ENCODE assay signal across 32 cellular contexts in the genomic region with DNA sequence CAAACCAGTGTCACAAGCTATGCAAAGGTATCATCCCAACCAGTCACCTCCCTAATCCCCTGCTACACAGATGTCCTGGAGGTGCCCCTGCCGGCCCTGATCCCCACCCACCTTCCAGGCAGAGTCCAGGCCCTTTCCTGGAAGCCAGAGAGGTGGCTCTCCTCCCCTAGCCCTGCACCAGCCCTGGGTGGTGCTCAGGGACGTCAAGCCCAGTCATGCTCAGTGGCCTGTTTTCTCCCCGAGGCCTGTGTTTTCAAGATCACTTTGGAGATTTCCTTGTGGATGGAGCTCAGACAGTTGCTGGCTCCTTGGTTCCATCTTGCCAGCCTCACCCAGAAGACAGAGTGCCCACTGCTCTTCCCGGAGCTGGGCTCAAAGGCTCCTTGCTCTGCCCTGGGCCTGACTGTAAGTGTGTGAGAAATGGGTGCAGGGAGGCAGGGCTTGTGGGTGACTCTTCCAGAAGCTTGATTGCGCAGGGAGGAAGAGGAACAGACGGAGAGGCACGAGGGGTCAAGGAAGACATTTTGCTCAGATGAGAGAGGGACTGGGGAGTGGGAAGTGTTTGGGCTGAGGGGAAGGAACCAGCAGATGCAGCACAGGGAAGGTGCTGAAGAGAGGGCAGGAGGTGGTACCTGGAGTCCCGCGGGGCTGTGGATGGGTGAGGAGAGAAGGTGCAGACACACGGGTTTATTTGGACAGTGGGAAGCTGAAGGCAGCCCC. TPM values are rescaled to one million over a fixed set of nuclear protein-coding genes. Genes with fewer than 3 reads are reported as not detected.
DNase-seq lines count a peak whose midpoint lies in the region; ATAC-seq and TF ChIP-seq lines count a peak whose summit lies in the region.
"Had no signal": no experiment of that assay in that cellular context is flagged by ENCODE, and none has a peak within 500 bp of the region (broad histone marks: within the 10 kb centered on the region; RNA-seq: fewer than 3 reads in every experiment).

No MANE protein-coding gene starts in this region.

- no peaks in the 10 kb centered on the region for H3K27me3 Mint-ChIP-seq in natural killer cell treated with Interleukin-12 subunit alpha and Interleukin-12 subunit beta and Interleukin-15 and Interleukin-18, amount 100 ng/mL, for 72 hours
- H3K27me3 Mint-ChIP-seq in natural killer cell (ENCODE audit: low read depth in 2 of 2) = peaks cover 0 to 2% of the 10 kb centered on the region in 2 donors
- H3K27me3 Mint-ChIP-seq in activated T-helper 17 cell treated with anti-CD3 and anti-CD28 coated beads, Interleukin-2, amount 50 U/mL, for 72 hours = no peaks in the 10 kb centered on the region
- H3K27me3 Mint-ChIP-seq in naive thymus-derived CD4-positive, alpha-beta T cell = peaks cover 0 to 14% (median 3%) of the 10 kb centered on the region in 5 donors
- peaks cover 1 to 4% of the 10 kb centered on the region in 2 donors for H3K27me3 Mint-ChIP-seq in CD4-positive, alpha-beta memory T cell
- H3K27me3 Mint-ChIP-seq: activated naive CD8-positive, alpha-beta T cell treated with anti-CD3 and anti-CD28 coated beads, Interleukin-2, amount 50 U/mL, for 24 hours; central memory CD8-positive, alpha-beta T cell had no signal

- intact Hi-C loops in natural killer cell (cut with micrococcal nuclease) = no loop called here
- intact Hi-C loops in naive thymus-derived CD4-positive, alpha-beta T cell (cut with micrococcal nuclease) = no loop called here
- intact Hi-C loops in upper lobe of right lung (cut with DNase I) = no loop called here
- intact Hi-C loops in CD4-positive, alpha-beta memory T cell (cut with micrococcal nuclease) = no loop called here

- CTCF ChIA-PET in naive thymus-derived CD4-positive, alpha-beta T cell (lab: Charles Lee) = interaction anchor here (1.7 kb wide), 1 partner anchor 11 kb away, joined by 6 read pairs; no protein-coding TSS in a partner anchor
- CTCF ChIA-PET in CD4-positive, alpha-beta memory T cell (lab: Charles Lee; ENCODE audit: partially characterized antibody) = interaction anchor here (1.0 kb wide), 1 partner anchor 8 kb away, joined by 3 read pairs; no protein-coding TSS in a partner anchor

- no peaks in the 10 kb centered on the region for H3K4me1 ChIP-seq in naive thymus-derived CD4-positive, alpha-beta T cell (ENCODE audit: control insufficient read depth in 2 of 2, insufficient read depth in 2 of 2, low read length in 2 of 2)
- H3K4me1 ChIP-seq in upper lobe of right lung = peaks cover 8% of the 10 kb centered on the region
- H3K4me1 ChIP-seq in CD4-positive, alpha-beta memory T cell (ENCODE audit: insufficient read depth, low read length) = no peaks in the 10 kb centered on the region
- H3K4me1 ChIP-seq: pancreas had no signal

- no peaks in the 10 kb centered on the region for H3K36me3 ChIP-seq in naive thymus-derived CD4-positive, alpha-beta T cell (ENCODE audit: control insufficient read depth in 2 of 3, insufficient read depth in 3 of 3, low read length in 3 of 3)
- no peaks in the 10 kb centered on the region for H3K36me3 ChIP-seq in upper lobe of right lung
- no peaks in the 10 kb centered on the region for H3K36me3 ChIP-seq in CD4-positive, alpha-beta memory T cell (ENCODE audit: insufficient read depth, low read length)
- H3K36me3 ChIP-seq: pancreas, tibial artery had no signal

- H3K9me3 Mint-ChIP-seq in natural killer cell treated with Interleukin-12 subunit alpha and Interleukin-12 subunit beta and Interleukin-15 and Interleukin-18, amount 100 ng/mL, for 72 hours = no peaks in the 10 kb centered on the region
- no peaks in the 10 kb centered on the region for H3K9me3 Mint-ChIP-seq in natural killer cell
- H3K9me3 Mint-ChIP-seq in activated T-helper 17 cell treated with anti-CD3 and anti-CD28 coated beads, Interleukin-2, amount 50 U/mL, for 72 hours = no peaks in the 10 kb centered on the region
- H3K9me3 Mint-ChIP-seq in naive thymus-derived CD4-positive, alpha-beta T cell = no peaks in the 10 kb centered on the region
- no peaks in the 10 kb centered on the region for H3K9me3 Mint-ChIP-seq in CD4-positive, alpha-beta memory T cell
- H3K9me3 Mint-ChIP-seq: activated naive CD8-positive, alpha-beta T cell treated with anti-CD3 and anti-CD28 coated beads, Interleukin-2, amount 50 U/mL, for 24 hours; activated T-cell treated with anti-CD3 and anti-CD28 coated beads, Interleukin-2, amount 50 U/mL, for 4 hours; central memory CD8-positive, alpha-beta T cell; H9; nephron had no signal

- H3K4me3 ChIP-seq in naive thymus-derived CD4-positive, alpha-beta T cell (ENCODE audit: low read length) = no peak overlapping the region
- no peak overlapping the region for H3K4me3 ChIP-seq in upper lobe of right lung
- no peak overlapping the region for H3K4me3 ChIP-seq in CD4-positive, alpha-beta memory T cell (ENCODE audit: low read length in 2 of 2)
- H3K4me3 ChIP-seq: pancreas, smooth muscle cell, tibial artery had no signal

- H3K27me3 ChIP-seq in naive thymus-derived CD4-positive, alpha-beta T cell (ENCODE audit: control insufficient read depth in 2 of 2, insufficient read depth in 2 of 2, low read length in 2 of 2) = no peaks in the 10 kb centered on the region
- H3K27me3 ChIP-seq in upper lobe of right lung = no peaks in the 10 kb centered on the region
- H3K27me3 ChIP-seq in CD4-positive, alpha-beta memory T cell (ENCODE audit: insufficient read depth, low read length) = no peaks in the 10 kb centered on the region
- H3K27me3 ChIP-seq: pancreas, tibial artery had no signal

- no peak overlapping the region for H3K4me3 Mint-ChIP-seq in natural killer cell treated with Interleukin-12 subunit alpha and Interleukin-12 subunit beta and Interleukin-15 and Interleukin-18, amount 100 ng/mL, for 72 hours
- H3K4me3 Mint-ChIP-seq in natural killer cell = no peak overlapping the region
- no peak overlapping the region for H3K4me3 Mint-ChIP-seq in activated T-helper 17 cell treated with anti-CD3 and anti-CD28 coated beads, Interleukin-2, amount 50 U/mL, for 72 hours
- no peak overlapping the region for H3K4me3 Mint-ChIP-seq in naive thymus-derived CD4-positive, alpha-beta T cell
- H3K4me3 Mint-ChIP-seq in CD4-positive, alpha-beta memory T cell = no peak overlapping the region
- H3K4me3 Mint-ChIP-seq: activated CD8-positive, alpha-beta memory T cell treated with anti-CD3 and anti-CD28 coated beads, Interleukin-2, amount 10 ng/mL, durations not matched to agents 7 days and 5 days; activated naive CD8-positive, alpha-beta T cell treated with anti-CD3 and anti-CD28 coated beads, Interleukin-2, amount 50 U/mL, for 24 hours; activated T-cell treated with anti-CD3 and anti-CD28 coated beads, Interleukin-2, amount 50 U/mL, for 4 hours; central memory CD8-positive, alpha-beta T cell; H9; nephron had no signal

- TF ChIP-seq CTCF in natural killer cell (IDR thresholded peaks at IDR 0.05) (no peak), upper lobe of right lung (IDR thresholded peaks at IDR 0.05) (no peak)

- H3K36me3 Mint-ChIP-seq in natural killer cell treated with Interleukin-12 subunit alpha and Interleukin-12 subunit beta and Interleukin-15 and Interleukin-18, amount 100 ng/mL, for 72 hours = no peaks in the 10 kb centered on the region
- H3K36me3 Mint-ChIP-seq in natural killer cell = no peaks in the 10 kb centered on the region
- H3K36me3 Mint-ChIP-seq in activated T-helper 17 cell treated with anti-CD3 and anti-CD28 coated beads, Interleukin-2, amount 50 U/mL, for 72 hours (ENCODE audit: low read depth) = no peaks in the 10 kb centered on the region
- no peaks in the 10 kb centered on the region for H3K36me3 Mint-ChIP-seq in naive thymus-derived CD4-positive, alpha-beta T cell
- H3K36me3 Mint-ChIP-seq in CD4-positive, alpha-beta memory T cell = no peaks in the 10 kb centered on the region
- H3K36me3 Mint-ChIP-seq: activated CD8-positive, alpha-beta memory T cell treated with anti-CD3 and anti-CD28 coated beads, Interleukin-2, amount 10 ng/mL, durations not matched to agents 7 days and 5 days had no signal

- peak overlapping the region in 1 of 2 donors; percentile 9 for H3K27ac Mint-ChIP-seq in natural killer cell treated with Interleukin-12 subunit alpha and Interleukin-12 subunit beta and Interleukin-15 and Interleukin-18, amount 100 ng/mL, for 72 hours
- no peak overlapping the region for H3K27ac Mint-ChIP-seq in natural killer cell
- peak overlapping the region; percentile 3 for H3K27ac Mint-ChIP-seq in activated T-helper 17 cell treated with anti-CD3 and anti-CD28 coated beads, Interleukin-2, amount 50 U/mL, for 72 hours
- H3K27ac Mint-ChIP-seq in naive thymus-derived CD4-positive, alpha-beta T cell = no peak overlapping the region
- H3K27ac Mint-ChIP-seq in CD4-positive, alpha-beta memory T cell = peak overlapping the region in 1 of 7 donors; percentile 50
- H3K27ac Mint-ChIP-seq: activated CD8-positive, alpha-beta memory T cell treated with anti-CD3 and anti-CD28 coated beads, Interleukin-2, amount 10 ng/mL, durations not matched to agents 7 days and 5 days; activated naive CD8-positive, alpha-beta T cell treated with anti-CD3 and anti-CD28 coated beads, Interleukin-2, amount 50 U/mL, for 24 hours; nephron had no signal

- no peak overlapping the region for H3K27ac ChIP-seq in naive thymus-derived CD4-positive, alpha-beta T cell (ENCODE audit: low read depth, low read length)
- no peak overlapping the region for H3K27ac ChIP-seq in upper lobe of right lung
- no peak overlapping the region for H3K27ac ChIP-seq in CD4-positive, alpha-beta memory T cell (ENCODE audit: low read depth, low read length)
- H3K27ac ChIP-seq: pancreas, tibial artery had no signal

- POLR2A ChIA-PET in naive thymus-derived CD4-positive, alpha-beta T cell (lab: Charles Lee) = no interaction called here
- POLR2A ChIA-PET in CD4-positive, alpha-beta memory T cell (lab: Charles Lee; ENCODE audit: partially characterized antibody) = no interaction called here

- no peak for ATAC-seq in natural killer cell treated with Interleukin-12 subunit alpha and Interleukin-12 subunit beta and Interleukin-15 and Interleukin-18, amount 100 ng/mL, for 72 hours
- no peak for ATAC-seq in natural killer cell
- ATAC-seq in activated T-helper 17 cell treated with anti-CD3 and anti-CD28 coated beads, Interleukin-2, amount 50 U/mL, for 72 hours (replicated peaks) = no peak
- peak; percentile 40 for ATAC-seq in naive thymus-derived CD4-positive, alpha-beta T cell
- ATAC-seq in upper lobe of right lung = peak; percentile 40
- ATAC-seq: activated CD8-positive, alpha-beta memory T cell treated with anti-CD3 and anti-CD28 coated beads, Interleukin-2, amount 10 ng/mL, durations not matched to agents 7 days and 5 days; activated naive CD8-positive, alpha-beta T cell treated with anti-CD3 and anti-CD28 coated beads, Interleukin-2, amount 50 U/mL, for 24 hours; activated T-cell treated with anti-CD3 and anti-CD28 coated beads, Interleukin-2, amount 50 U/mL, for 4 hours had no signal

- H3K9me3 ChIP-seq in naive thymus-derived CD4-positive, alpha-beta T cell (ENCODE audit: control insufficient read depth in 2 of 3, low read length in 3 of 3) = no peaks in the 10 kb centered on the region
- no peaks in the 10 kb centered on the region for H3K9me3 ChIP-seq in upper lobe of right lung
- no peaks in the 10 kb centered on the region for H3K9me3 ChIP-seq in CD4-positive, alpha-beta memory T cell (ENCODE audit: control insufficient read depth in 1 of 2, low read length in 2 of 2)
- H3K9me3 ChIP-seq: pancreas, tibial artery had no signal

- peak; percentile 34 for DNase-seq in natural killer cell treated with Interleukin-12 subunit alpha and Interleukin-12 subunit beta and Interleukin-15 and Interleukin-18, amount 100 ng/mL, for 72 hours (ENCODE audit: low spot score)
- DNase-seq in natural killer cell (no peak), upper lobe of right lung (peak; percentile 41), RKO (ENCODE audit: low spot score) (no peak)
- DNase-seq in naive thymus-derived CD4-positive, alpha-beta T cell = no peak
- no peak for DNase-seq in stimulated activated CD4-positive, alpha-beta T cell treated with anti-CD3 and anti-CD28 coated beads, Interleukin-4, amount 100 ng/mL, for 24 hours
- no peak for DNase-seq in CD4-positive, alpha-beta memory T cell
- DNase-seq: activated CD8-positive, alpha-beta memory T cell treated with anti-CD3 and anti-CD28 coated beads, Interleukin-2, amount 10 ng/mL, durations not matched to agents 7 days and 5 days; activated naive CD4-positive, alpha-beta T cell; activated naive CD8-positive, alpha-beta T cell treated with anti-CD3 and anti-CD28 coated beads, Interleukin-2, amount 50 U/mL, for 24 hours; activated T-cell treated with anti-CD3 and anti-CD28 coated beads, Interleukin-2, amount 50 U/mL, for 4 hours; Calu3; DND-41; GF-D8; glutamatergic neuron; H9; MV-4-11; NCI-H1436; NCI-H2081; NCI-H226; NCI-H69; stimulated activated CD4-positive, alpha-beta T cell treated with anti-CD3 and anti-CD28 coated beads, Interleukin-1b, Interleukin-23, amount 100 ng/mL, for 48 hours; stimulated activated CD8-positive, alpha-beta memory T cell treated with anti-CD3 and anti-CD28 coated beads, Interleukin-4, amount 100 ng/mL, for 48 hours had no signal

- peaks cover 12 to 16% of the 10 kb centered on the region in 2 donors for H3K4me1 Mint-ChIP-seq in natural killer cell treated with Interleukin-12 subunit alpha and Interleukin-12 subunit beta and Interleukin-15 and Interleukin-18, amount 100 ng/mL, for 72 hours (ENCODE audit: low read depth in 2 of 2)
- peaks cover 0 to 11% of the 10 kb centered on the region in 2 donors for H3K4me1 Mint-ChIP-seq in natural killer cell
- no peaks in the 10 kb centered on the region for H3K4me1 Mint-ChIP-seq in activated T-helper 17 cell treated with anti-CD3 and anti-CD28 coated beads, Interleukin-2, amount 50 U/mL, for 72 hours
- peaks cover 0 to 28% (median 3%) of the 10 kb centered on the region in 7 donors for H3K4me1 Mint-ChIP-seq in naive thymus-derived CD4-positive, alpha-beta T cell
- H3K4me1 Mint-ChIP-seq in CD4-positive, alpha-beta memory T cell = peaks cover 0 to 3% (median 0%) of the 10 kb centered on the region in 4 donors
- H3K4me1 Mint-ChIP-seq: activated naive CD8-positive, alpha-beta T cell treated with anti-CD3 and anti-CD28 coated beads, Interleukin-2, amount 50 U/mL, for 24 hours; central memory CD8-positive, alpha-beta T cell had no signal

RNA-seq across cellular contexts. Expression of a gene that starts 11.3 kb away (rescaled TPM):
- total RNA-seq in natural killer cell treated with Interleukin-12 subunit alpha and Interleukin-12 subunit beta and Interleukin-15 and Interleukin-18, amount 100 ng/mL, for 72 hours = not detected
- total RNA-seq in natural killer cell (under 1 TPM in 2 of 3 donors, not detected in 1; 0.24 to 0.40 TPM), upper lobe of right lung (3.2 TPM)
- not detected for total RNA-seq in activated T-helper 17 cell treated with anti-CD3 and anti-CD28 coated beads, Interleukin-2, amount 50 U/mL, for 72 hours
- total RNA-seq in naive thymus-derived CD4-positive, alpha-beta T cell = 1 to 10 TPM in 1 of 5 experiments, under 1 TPM in 2, not detected in 2; 0.34 to 1.8 (median 0.92) TPM
- not detected for polyA plus RNA-seq in naive thymus-derived CD4-positive, alpha-beta T cell
- total RNA-seq in CD4-positive, alpha-beta memory T cell = under 1 TPM; 0.61 to 0.87 TPM
- polyA plus RNA-seq in CD4-positive, alpha-beta memory T cell = not detected
- total RNA-seq: activated CD8-positive, alpha-beta memory T cell treated with anti-CD3 and anti-CD28 coated beads, Interleukin-2, amount 10 ng/mL, durations not matched to agents 7 days and 5 days; activated T-cell treated with anti-CD3 and anti-CD28 coated beads, Interleukin-2, amount 50 U/mL, for 4 hours; Calu3; fibroblast of villous mesenchyme; H9; SK-MEL-5 had no signal
- polyA plus RNA-seq: AG04450 had no signal

RNA-seq across cellular contexts. Expression of a gene that starts 24.6 kb away (rescaled TPM):
- under 1 TPM in 1 of 2 donors, not detected in 1; 0.95 TPM for total RNA-seq in natural killer cell treated with Interleukin-12 subunit alpha and Interleukin-12 subunit beta and Interleukin-15 and Interleukin-18, amount 100 ng/mL, for 72 hours
- under 1 TPM; 0.02 to 0.88 (median 0.50) TPM for total RNA-seq in natural killer cell
- under 1 TPM; 0.06 to 0.42 TPM for total RNA-seq in activated T-helper 17 cell treated with anti-CD3 and anti-CD28 coated beads, Interleukin-2, amount 50 U/mL, for 72 hours
- 1 to 10 TPM in 1 of 5 experiments, under 1 TPM in 2, not detected in 2; 0.11 to 1.1 (median 0.98) TPM for total RNA-seq in naive thymus-derived CD4-positive, alpha-beta T cell
- polyA plus RNA-seq in naive thymus-derived CD4-positive, alpha-beta T cell = not detected
- total RNA-seq in upper lobe of right lung = 74.5 TPM
- under 1 TPM in 1 of 2 experiments, not detected in 1; 0.23 TPM for total RNA-seq in CD4-positive, alpha-beta memory T cell
- not detected for polyA plus RNA-seq in CD4-positive, alpha-beta memory T cell
- total RNA-seq: activated CD8-positive, alpha-beta memory T cell treated with anti-CD3 and anti-CD28 coated beads, Interleukin-2, amount 10 ng/mL, durations not matched to agents 7 days and 5 days had no signal

Comparison
In these comparisons a context has a peak if more than half of its experiments do, and no peak if none do; other contexts are left out.
1. DNase-seq: peak in natural killer cell treated with Interleukin-12 subunit alpha and Interleukin-12 subunit beta and Interleukin-15 and Interleukin-18, amount 100 ng/mL, for 72 hours (single experiment) and upper lobe of right lung (single experiment); none in natural killer cell (single experiment), naive thymus-derived CD4-positive, alpha-beta T cell (0 of 9), stimulated activated CD4-positive, alpha-beta T cell treated with anti-CD3 and anti-CD28 coated beads, Interleukin-4, amount 100 ng/mL, for 24 hours (single experiment), RKO (single experiment) and CD4-positive, alpha-beta memory T cell (0 of 5).
2. ATAC-seq: peak in naive thymus-derived CD4-positive, alpha-beta T cell (single experiment) and upper lobe of right lung (single experiment); none in natural killer cell treated with Interleukin-12 subunit alpha and Interleukin-12 subunit beta and Interleukin-15 and Interleukin-18, amount 100 ng/mL, for 72 hours (0 of 2), natural killer cell (0 of 3) and activated T-helper 17 cell treated with anti-CD3 and anti-CD28 coated beads, Interleukin-2, amount 50 U/mL, for 72 hours (single experiment).
3. RNA of a gene that starts 24.6 kb away (total RNA-seq): 74.5 TPM in upper lobe of right lung (single experiment); 0.95 TPM in natural killer cell treated with Interleukin-12 subunit alpha and Interleukin-12 subunit beta and Interleukin-15 and Interleukin-18, amount 100 ng/mL, for 72 hours, 0.02 to 0.88 TPM in natural killer cell, 0.06 to 0.42 TPM in activated T-helper 17 cell treated with anti-CD3 and anti-CD28 coated beads, Interleukin-2, amount 50 U/mL, for 72 hours, 0.23 TPM in CD4-positive, alpha-beta memory T cell and 0.11 to 1.1 TPM in naive thymus-derived CD4-positive, alpha-beta T cell; every median in the first group is over 10 times any median in the second.